1 cellular context compared by ENCODE assay signal in the genomic region with DNA sequence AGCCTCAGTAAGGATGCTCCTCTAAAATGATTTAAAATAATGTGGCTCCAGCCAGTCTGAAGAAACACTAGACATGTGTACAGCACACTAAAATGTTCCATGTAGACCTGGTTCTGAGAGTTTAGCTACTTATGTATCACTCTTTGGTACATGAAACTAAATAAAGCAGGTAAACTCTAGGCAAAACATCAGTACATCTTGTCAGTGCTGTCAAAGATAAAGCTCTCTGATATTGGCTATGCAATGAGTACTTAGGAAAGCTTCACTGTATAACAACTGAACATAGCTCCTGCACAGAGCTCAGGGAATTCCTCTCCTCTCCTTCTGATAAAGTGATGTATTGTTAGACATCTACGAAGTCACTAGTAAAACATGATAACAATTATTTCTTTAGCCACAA.
TF ChIP-seq lines count a peak whose summit lies in the region.

No MANE protein-coding gene starts in this region.

TF ChIP-seq in SK-N-SH, 30 proteins besides CTCF, POLR2A, EP300 and RAD21 (continued from another document):
- TF ChIP-seq, protein P1, sequence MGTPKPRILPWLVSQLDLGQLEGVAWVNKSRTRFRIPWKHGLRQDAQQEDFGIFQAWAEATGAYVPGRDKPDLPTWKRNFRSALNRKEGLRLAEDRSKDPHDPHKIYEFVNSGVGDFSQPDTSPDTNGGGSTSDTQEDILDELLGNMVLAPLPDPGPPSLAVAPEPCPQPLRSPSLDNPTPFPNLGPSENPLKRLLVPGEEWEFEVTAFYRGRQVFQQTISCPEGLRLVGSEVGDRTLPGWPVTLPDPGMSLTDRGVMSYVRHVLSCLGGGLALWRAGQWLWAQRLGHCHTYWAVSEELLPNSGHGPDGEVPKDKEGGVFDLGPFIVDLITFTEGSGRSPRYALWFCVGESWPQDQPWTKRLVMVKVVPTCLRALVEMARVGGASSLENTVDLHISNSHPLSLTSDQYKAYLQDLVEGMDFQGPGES (IDR thresholded peaks at IDR 0.05; ENCODE audit: low read depth, low read length), result no peak
- no peak for TF ChIP-seq YY1 (IDR thresholded peaks at IDR 0.05; ENCODE audit: low read depth)
- no peak for TF ChIP-seq JUND (IDR thresholded peaks at IDR 0.05)
- no peak for TF ChIP-seq TAF1 (IDR thresholded peaks at IDR 0.05; ENCODE audit: borderline replicate concordance, low read depth, low read length)
- TF ChIP-seq TCF12 (IDR thresholded peaks at IDR 0.05), result no peak
